20 cellular contexts compared by ENCODE assay signal in genomic region chr5:103397996-103398581, GRCh38.
DNase-seq lines count a peak whose midpoint lies in the region; ATAC-seq and TF ChIP-seq lines count a peak whose summit lies in the region.
"Had no signal": no experiment of that assay in that cellular context is flagged by ENCODE, and none has a peak within 500 bp of the region (broad histone marks: within the 10 kb centered on the region; RNA-seq: fewer than 3 reads in every experiment).

No MANE protein-coding gene starts in this region.

- H3K27me3 ChIP-seq in foreskin keratinocyte (no peaks in the 10 kb centered on the region), MG63 (peaks cover 10% of the 10 kb centered on the region; the same call in 1 of the 2 replicates)
- H3K27me3 ChIP-seq: Peyer's patch had no signal

- no peaks in the 10 kb centered on the region for H3K9me3 ChIP-seq in SK-N-MC (ENCODE audit: low read depth, low read length)
- no peaks in the 10 kb centered on the region for H3K9me3 ChIP-seq in MG63
- H3K9me3 ChIP-seq: HAP-1, Peyer's patch had no signal

- TF ChIP-seq CTCF in foreskin keratinocyte (conservative IDR thresholded peaks at IDR 0.05): no peak

- H3K4me1 ChIP-seq in foreskin keratinocyte: no peaks in the 10 kb centered on the region
- H3K4me1 ChIP-seq: HAP-1, Peyer's patch had no signal

- H3K36me3 ChIP-seq in SK-N-MC (ENCODE audit: insufficient read depth, low read length) (no peaks in the 10 kb centered on the region), MG63 (no peaks in the 10 kb centered on the region)
- H3K36me3 ChIP-seq: HAP-1, Peyer's patch had no signal

- no peak overlapping the region for H3K9ac ChIP-seq in SK-N-MC (ENCODE audit: insufficient read length)

- DNase-seq in AG08395 (ENCODE audit: low spot score) (peak; percentile 13), GM04504 (ENCODE audit: low read depth) (peak; percentile 46), SK-N-MC (ENCODE audit: low read depth, low spot score) (no peak), foreskin keratinocyte (no peak), MG63 (no peak), NCI-H1694 (lab: John Stamatoyannopoulos, UW) (no peak)
- DNase-seq: 8988T; CD4-positive, alpha-beta memory T cell; DND-41; KBM-7; NCI-H1092 treated with DMSO at 0.1 percent for 48 hours; NCI-H187; NCI-H446; NCI-H774; Peyer's patch; Right ventricle myocardium superior had no signal

- peak overlapping the region; percentile 34; the same call in 1 of the 2 replicates for H3K27ac ChIP-seq in SK-N-MC
- no peak overlapping the region for H3K27ac ChIP-seq in foreskin keratinocyte
- H3K27ac ChIP-seq: HL-60, Peyer's patch had no signal

- peak; percentile 41 for ATAC-seq in foreskin keratinocyte
- ATAC-seq in GM19035 (IDR thresholded peaks at IDR 0.05; ENCODE audit: unreplicated experiment): no peak
- ATAC-seq in HG03025 (IDR thresholded peaks at IDR 0.05; ENCODE audit: low FRiP score, unreplicated experiment): no peak

- H3K4me3 ChIP-seq in SK-N-MC: no peak overlapping the region
- no peak overlapping the region for H3K4me3 ChIP-seq in MG63
- H3K4me3 ChIP-seq: HAP-1, Peyer's patch had no signal

Comparison
In these comparisons a context has a peak if more than half of its experiments do, and no peak if none do; other contexts are left out.
1. DNase-seq: peak in AG08395 (single experiment) and GM04504 (single experiment); none in SK-N-MC (single experiment), foreskin keratinocyte (0 of 2), MG63 (single experiment) and NCI-H1694 (single experiment).